ENCODE assay signal across 25 cellular contexts in genomic region chr6:169677096-169677495, GRCh38. TPM values are rescaled to one million over a fixed set of nuclear protein-coding genes. Genes with fewer than 3 reads are reported as not detected.
DNase-seq lines count a peak whose midpoint lies in the region; ATAC-seq, FAIRE-seq and TF ChIP-seq lines count a peak whose summit lies in the region.
"Had no signal": no experiment of that assay in that cellular context is flagged by ENCODE, and none has a peak within 500 bp of the region (broad histone marks: within the 10 kb centered on the region; RNA-seq: fewer than 3 reads in every experiment).

No MANE protein-coding gene starts in this region.

- DNase-seq in right lobe of liver: no peak
- no peak for DNase-seq in HepG2 (ENCODE audit: low spot score)
- DNase-seq in astrocyte (ENCODE audit: low read depth): no peak
- DNase-seq in left lobe of liver (ENCODE audit: low spot score): no peak
- no peak for DNase-seq in GM10266 (ENCODE audit: extremely low spot score)
- no peak for DNase-seq in activated CD4-positive, alpha-beta T cell treated with anti-CD3 and anti-CD28 coated beads for 4 hours
- no peak for DNase-seq in stimulated activated naive B cell treated with anti-CD40 and anti-IgM and Interleukin-4, amounts not matched to agents 10 μg/mL and 1 μg/mL and 100 μg/mL, for 72 hours
- DNase-seq: Caco-2; CD4-positive, alpha-beta memory T cell; DMS 273 treated with DMSO at 0.1 percent for 48 hours; DND-41; NCI-H1092 treated with DMSO at 0.1 percent for 48 hours; NCI-H146; NCI-H2029 treated with DMSO at 0.1 percent for 48 hours; NCI-H226; NCI-H510A treated with DMSO at 0.1 percent for 48 hours; NCI-H748 treated with DMSO at 0.1 percent for 48 hours; SIG-M5 had no signal

- H3K4me3 ChIP-seq in right lobe of liver: no peak overlapping the region
- no peak overlapping the region for H3K4me3 ChIP-seq in HepG2 (replicated peaks in 1 of 3; ENCODE audit: insufficient read depth in 1 of 3, low read depth in 2 of 3, low read length in 3 of 3)
- no peak overlapping the region for H3K4me3 ChIP-seq in astrocyte (ENCODE audit: insufficient read depth, low read depth, low read length)
- H3K4me3 ChIP-seq: BLaER1 treated with 17β-estradiol and CSF1 and Interleukin-3, amounts not matched to agents 10 nM and 100 nM; K562 had no signal

- H3K27ac ChIP-seq in right lobe of liver (no peak overlapping the region), HepG2 (ENCODE audit: extremely low read length, insufficient read depth, low read length) (no peak overlapping the region), astrocyte (ENCODE audit: low read depth, low read length) (no peak overlapping the region)
- H3K27ac ChIP-seq: 22Rv1; BLaER1 treated with 17β-estradiol and CSF1 and Interleukin-3, amounts not matched to agents 10 nM and 100 nM had no signal

- peaks cover 0 to 8% (median 0%) of the 10 kb centered on the region in 4 donors for H3K4me1 ChIP-seq in right lobe of liver
- peaks cover 16% of the 10 kb centered on the region; the same call in 1 of the 2 replicates for H3K4me1 ChIP-seq in HepG2 (ENCODE audit: insufficient read depth, low read length)
- no peaks in the 10 kb centered on the region for H3K4me1 ChIP-seq in astrocyte (ENCODE audit: insufficient read depth, low read length)
- H3K4me1 ChIP-seq: BLaER1 treated with 17β-estradiol and CSF1 and Interleukin-3, amounts not matched to agents 10 nM and 100 nM had no signal

- H3K27me3 Mint-ChIP-seq in astrocyte (ENCODE audit: low read depth, unreplicated experiment): no peaks in the 10 kb centered on the region
- H3K27me3 Mint-ChIP-seq in stimulated activated naive B cell treated with anti-CD40 and anti-IgM and Interleukin-4, amounts not matched to agents 10 μg/mL and 1 μg/mL and 100 μg/mL, for 72 hours: no peaks in the 10 kb centered on the region
- H3K27me3 Mint-ChIP-seq: CD4-positive, alpha-beta memory T cell had no signal

- POLR2A ChIA-PET in HepG2 (lab: Yijun Ruan, JAX): no interaction called here

- no peak overlapping the region for H3K4me3 Mint-ChIP-seq in astrocyte (ENCODE audit: unreplicated experiment)
- H3K4me3 Mint-ChIP-seq in stimulated activated naive B cell treated with anti-CD40 and anti-IgM and Interleukin-4, amounts not matched to agents 10 μg/mL and 1 μg/mL and 100 μg/mL, for 72 hours: no peak overlapping the region
- H3K4me3 Mint-ChIP-seq: CD4-positive, alpha-beta memory T cell had no signal

- peak; percentile 43 to 59 (median 48) for ATAC-seq in right lobe of liver
- no peak for ATAC-seq in HepG2
- peak; percentile 58 for ATAC-seq in left lobe of liver
- no peak for ATAC-seq in HG03469 (IDR thresholded peaks at IDR 0.05; ENCODE audit: unreplicated experiment)
- no peak for ATAC-seq in stimulated activated naive B cell treated with anti-CD40 and anti-IgM and Interleukin-4, amounts not matched to agents 10 μg/mL and 1 μg/mL and 100 μg/mL, for 72 hours (replicated peaks)
- ATAC-seq: K562, SK-N-SH treated with all-trans-retinoic acid at 6 μM for 48 hours had no signal

- peak overlapping the region; percentile 21 for H3K27ac Mint-ChIP-seq in astrocyte (ENCODE audit: unreplicated experiment)
- H3K27ac Mint-ChIP-seq in stimulated activated naive B cell treated with anti-CD40 and anti-IgM and Interleukin-4, amounts not matched to agents 10 μg/mL and 1 μg/mL and 100 μg/mL, for 72 hours: no peak overlapping the region

- TF ChIP-seq EP300 in HepG2 (IDR thresholded peaks at IDR 0.05; ENCODE audit: low read depth in 2 of 2, low read length in 2 of 2) (no peak), HepG2 (CRISPR knock-in tag; IDR thresholded peaks at IDR 0.05; ENCODE audit: borderline replicate concordance) (no peak)

- CTCF ChIA-PET in HepG2 (lab: Yijun Ruan, JAX; ENCODE audit: low intra/inter-chr PET ratio, low total read pairs): no interaction called here

- TF ChIP-seq CTCF in right lobe of liver (IDR thresholded peaks at IDR 0.05) (no peak), HepG2 (CRISPR knock-in tag; IDR thresholded peaks at IDR 0.05) (no peak), astrocyte (IDR thresholded peaks at IDR 0.05; ENCODE audit: insufficient read depth, low read depth, low read length) (no peak), GM10266 (IDR thresholded peaks at IDR 0.05; ENCODE audit: control insufficient read depth, insufficient read depth, low read depth, missing control alignments) (no peak)

- peaks cover 4% of the 10 kb centered on the region for H3K9me3 Mint-ChIP-seq in astrocyte (ENCODE audit: unreplicated experiment)
- H3K9me3 Mint-ChIP-seq in stimulated activated naive B cell treated with anti-CD40 and anti-IgM and Interleukin-4, amounts not matched to agents 10 μg/mL and 1 μg/mL and 100 μg/mL, for 72 hours: peaks cover 9 to 11% of the 10 kb centered on the region in 2 donors

- intact Hi-C loops in right lobe of liver (cut with DNase I) (no loop called here), HepG2 (cut with micrococcal nuclease; ENCODE audit: unreplicated experiment) (no loop called here)

- H3K9me3 ChIP-seq in right lobe of liver (no peaks in the 10 kb centered on the region), HepG2 (ENCODE audit: low read length) (no peaks in the 10 kb centered on the region), astrocyte (ENCODE audit: insufficient read depth, low read depth, low read length) (no peaks in the 10 kb centered on the region)

- no peak overlapping the region for H2AFZ ChIP-seq in HepG2 (ENCODE audit: low read length)
- no peak overlapping the region for H2AFZ ChIP-seq in astrocyte (ENCODE audit: low read depth, low read length)

- WGBS in right lobe of liver (ENCODE audit: insufficient coverage, low coverage, low lambda C conversion rate, missing lambda C conversion rate): 83% methylated on average over 1 of the region's 1 CpG
- 97% methylated on average over 1 of the region's 1 CpG for WGBS in HepG2 (ENCODE audit: low lambda C conversion rate)

- H3K9ac ChIP-seq in HepG2 (ENCODE audit: insufficient read depth, low read depth, low read length): no peak overlapping the region
- H3K9ac ChIP-seq in astrocyte (ENCODE audit: low read length): no peak overlapping the region
- H3K9ac ChIP-seq: BLaER1 treated with 17β-estradiol and CSF1 and Interleukin-3, amounts not matched to agents 10 nM and 100 nM had no signal

- H3K4me2 ChIP-seq in HepG2 (ENCODE audit: low read depth, low read length) (no peak overlapping the region), astrocyte (ENCODE audit: low read length) (no peak overlapping the region)
- H3K4me2 ChIP-seq: BLaER1 treated with 17β-estradiol and CSF1 and Interleukin-3, amounts not matched to agents 10 nM and 100 nM had no signal

- H3K79me2 ChIP-seq in HepG2 (ENCODE audit: insufficient read depth, low read length): no peaks in the 10 kb centered on the region
- H3K79me2 ChIP-seq in astrocyte (ENCODE audit: insufficient read depth, low read length): peaks cover 5% of the 10 kb centered on the region

- FAIRE-seq in HepG2 (lab: Jason Lieb, UNC) (no peak), astrocyte (lab: Jason Lieb, UNC) (no peak)
- FAIRE-seq: G401.6, H54, K562 had no signal

- TF ChIP-seq POLR2A in right lobe of liver (IDR thresholded peaks at IDR 0.05) (no peak), HepG2 (IDR thresholded peaks at IDR 0.05; ENCODE audit: insufficient read depth in 1 of 2, low read depth in 2 of 2, low read length in 2 of 2) (no peak)

- H3K27me3 ChIP-seq in right lobe of liver (no peaks in the 10 kb centered on the region), HepG2 (ENCODE audit: control insufficient read depth in 1 of 2, insufficient read depth in 2 of 2, low read length in 2 of 2) (no peaks in the 10 kb centered on the region), astrocyte (ENCODE audit: insufficient read depth, low read length) (no peaks in the 10 kb centered on the region)
- H3K27me3 ChIP-seq: BLaER1 treated with 17β-estradiol and CSF1 and Interleukin-3, amounts not matched to agents 10 nM and 100 nM had no signal

- peaks cover 30% of the 10 kb centered on the region for H3K36me3 Mint-ChIP-seq in astrocyte (ENCODE audit: low read depth, unreplicated experiment)
- H3K36me3 Mint-ChIP-seq in stimulated activated naive B cell treated with anti-CD40 and anti-IgM and Interleukin-4, amounts not matched to agents 10 μg/mL and 1 μg/mL and 100 μg/mL, for 72 hours: peaks cover 52 to 72% of the 10 kb centered on the region in 2 donors

- no TSS peak for BruUV-seq in HepG2 (replicated peaks; lab: Mats Ljungman, UMichigan)

- in situ Hi-C loops in HepG2 (cut with HindIII; ENCODE audit: extremely low pct_ligation_motif_present, low pct_unique_long_range_greater_than_20kb): loop anchor here (25.0 kb wide), 1 partner anchor 715 kb away; no protein-coding TSS in a partner anchor

- no peaks in the 10 kb centered on the region; the same call in 1 of the 2 replicates for H4K20me1 ChIP-seq in HepG2 (ENCODE audit: insufficient read depth, low read length)
- H4K20me1 ChIP-seq in astrocyte (ENCODE audit: insufficient read depth, low read length): no peaks in the 10 kb centered on the region

- peaks cover 9% of the 10 kb centered on the region for H3K4me1 Mint-ChIP-seq in astrocyte (ENCODE audit: low read depth, unreplicated experiment)
- no peaks in the 10 kb centered on the region for H3K4me1 Mint-ChIP-seq in stimulated activated naive B cell treated with anti-CD40 and anti-IgM and Interleukin-4, amounts not matched to agents 10 μg/mL and 1 μg/mL and 100 μg/mL, for 72 hours

- TF ChIP-seq RAD21 in HepG2 (CRISPR knock-in tag; IDR thresholded peaks at IDR 0.05): no peak

- H3K36me3 ChIP-seq in right lobe of liver (no peaks in the 10 kb centered on the region), HepG2 (replicated peaks in 1 of 2; ENCODE audit: control insufficient read depth in 1 of 2, insufficient read depth in 2 of 2, low read length in 2 of 2) (peaks cover 13 to 39% of the 10 kb centered on the region in 2 experiments), astrocyte (ENCODE audit: insufficient read depth, low read length) (no peaks in the 10 kb centered on the region)

RNA-seq across cellular contexts. Expression of gene WDR27, which starts 24.7 kb away (rescaled TPM):
- total RNA-seq in right lobe of liver (10 to 100 TPM in 5 of 6 experiments, 1 to 10 TPM in 1; 8.2 to 26.8 (median 12.7) TPM), HepG2 (2016; rRNA removed; fragmentation: Illumina TruSeq; extraction: Trizol) (10.0 and 34.1 TPM in 2 replicates), astrocyte (28.7 and 31.2 TPM in 2 replicates), left lobe of liver (19.5 TPM)
- 45.3 and 45.5 TPM in 2 replicates for total RNA-seq in HepG2 (2016; cell fraction: cytosol; rRNA removed; fragmentation: Illumina TruSeq; extraction: Trizol; ENCODE audit: low read depth)
- 9.2 and 32.8 TPM in 2 replicates for total RNA-seq in HepG2 (2016; cell fraction: insoluble cytoplasmic fraction; rRNA removed; fragmentation: Illumina TruSeq; extraction: Trizol)
- 22.5 and 24.3 TPM in 2 replicates for total RNA-seq in HepG2 (2016; cell fraction: membrane; rRNA removed; fragmentation: Illumina TruSeq; extraction: Trizol)
- total RNA-seq in HepG2 (2016; cell fraction: nucleus; rRNA removed; fragmentation: Illumina TruSeq; extraction: Trizol): 87.3 and 93.1 TPM in 2 replicates
- 80.3 and 95.6 TPM in 2 replicates for polyA plus RNA-seq in HepG2 (2011; rRNA removed)
- 17.7 and 20.8 TPM in 2 replicates for polyA plus RNA-seq in HepG2 (2011; cell fraction: cytosol; rRNA removed)
- polyA plus RNA-seq in HepG2 (2011; cell fraction: nucleus; rRNA removed): 789 and 902 TPM in 2 replicates
- polyA plus RNA-seq in HepG2 (2012): 44.5 and 48.4 TPM in 2 replicates
- 0.87 and 1.0 TPM in 2 replicates for polyA plus RNA-seq in HepG2 (2016; cell fraction: cytosol; fragmentation: Illumina TruSeq; extraction: Trizol; ENCODE audit: low read depth)
- polyA plus RNA-seq in HepG2 (2016; cell fraction: insoluble cytoplasmic fraction; fragmentation: Illumina TruSeq; extraction: Trizol; ENCODE audit: low read depth): 5.7 and 6.2 TPM in 2 replicates
- polyA plus RNA-seq in HepG2 (2016; cell fraction: membrane; fragmentation: Illumina TruSeq; extraction: Trizol; ENCODE audit: low read depth): 2.3 TPM in 2 replicates
- polyA plus RNA-seq in HepG2 (2016; cell fraction: nucleus; fragmentation: Illumina TruSeq; extraction: Trizol; ENCODE audit: insufficient read depth, low read depth): 145 and 151 TPM in 2 replicates
- 26.5 and 83.9 TPM in 2 replicates for polyA minus RNA-seq in HepG2 (2011; rRNA and poly(A)+ RNA removed; ENCODE audit: low replicate concordance)
- polyA minus RNA-seq in HepG2 (2011; cell fraction: cytosol; rRNA and poly(A)+ RNA removed): 13.1 and 17.6 TPM in 2 replicates
- polyA minus RNA-seq in HepG2 (2011; cell fraction: nucleus; rRNA and poly(A)+ RNA removed): 330 and 337 TPM in 2 replicates

RNA-seq across cellular contexts. Expression of gene C6orf120, which starts 24.8 kb away (rescaled TPM):
- 10 to 100 TPM; 17.2 to 38.2 (median 22.6) TPM for total RNA-seq in right lobe of liver
- 24.9 and 29.9 TPM in 2 replicates for total RNA-seq in HepG2 (2016; rRNA removed; fragmentation: Illumina TruSeq; extraction: Trizol)
- total RNA-seq in HepG2 (2016; cell fraction: cytosol; rRNA removed; fragmentation: Illumina TruSeq; extraction: Trizol; ENCODE audit: low read depth): 8.5 and 9.9 TPM in 2 replicates
- total RNA-seq in HepG2 (2016; cell fraction: insoluble cytoplasmic fraction; rRNA removed; fragmentation: Illumina TruSeq; extraction: Trizol): 23.9 and 28.1 TPM in 2 replicates
- 29.1 and 33.5 TPM in 2 replicates for total RNA-seq in HepG2 (2016; cell fraction: membrane; rRNA removed; fragmentation: Illumina TruSeq; extraction: Trizol)
- 29.1 and 31.2 TPM in 2 replicates for total RNA-seq in HepG2 (2016; cell fraction: nucleus; rRNA removed; fragmentation: Illumina TruSeq; extraction: Trizol)
- polyA plus RNA-seq in HepG2 (2011; rRNA removed): 21.4 and 21.7 TPM in 2 replicates
- polyA plus RNA-seq in HepG2 (2011; cell fraction: cytosol; rRNA removed): 15.0 and 17.3 TPM in 2 replicates
- polyA plus RNA-seq in HepG2 (2011; cell fraction: nucleus; rRNA removed): 8.2 and 9.1 TPM in 2 replicates
- 31.3 and 32.1 TPM in 2 replicates for polyA plus RNA-seq in HepG2 (2012)
- polyA plus RNA-seq in HepG2 (2016; cell fraction: cytosol; fragmentation: Illumina TruSeq; extraction: Trizol; ENCODE audit: low read depth): 11.4 and 15.3 TPM in 2 replicates
- 31.7 and 32.1 TPM in 2 replicates for polyA plus RNA-seq in HepG2 (2016; cell fraction: insoluble cytoplasmic fraction; fragmentation: Illumina TruSeq; extraction: Trizol; ENCODE audit: low read depth)
- 26.6 and 31.9 TPM in 2 replicates for polyA plus RNA-seq in HepG2 (2016; cell fraction: membrane; fragmentation: Illumina TruSeq; extraction: Trizol; ENCODE audit: low read depth)
- 37.2 and 42.7 TPM in 2 replicates for polyA plus RNA-seq in HepG2 (2016; cell fraction: nucleus; fragmentation: Illumina TruSeq; extraction: Trizol; ENCODE audit: insufficient read depth, low read depth)
- polyA minus RNA-seq in HepG2 (2011; rRNA and poly(A)+ RNA removed; ENCODE audit: low replicate concordance): 3.5 and 28.2 TPM in 2 replicates
- polyA minus RNA-seq in HepG2 (2011; cell fraction: cytosol; rRNA and poly(A)+ RNA removed): 22.5 and 22.8 TPM in 2 replicates
- 18.4 and 18.8 TPM in 2 replicates for polyA minus RNA-seq in HepG2 (2011; cell fraction: nucleus; rRNA and poly(A)+ RNA removed)
- total RNA-seq in astrocyte: 34.6 and 37.7 TPM in 2 replicates
- 18.9 TPM for total RNA-seq in left lobe of liver

RNA-seq across cellular contexts. Expression of gene PHF10, which starts 47.2 kb away (rescaled TPM):
- 10 to 100 TPM; 19.9 to 31.4 (median 25.0) TPM for total RNA-seq in right lobe of liver
- total RNA-seq in HepG2 (2016; rRNA removed; fragmentation: Illumina TruSeq; extraction: Trizol): 42.1 and 58.5 TPM in 2 replicates
- 38.4 and 41.0 TPM in 2 replicates for total RNA-seq in HepG2 (2016; cell fraction: cytosol; rRNA removed; fragmentation: Illumina TruSeq; extraction: Trizol; ENCODE audit: low read depth)
- 39.7 and 57.3 TPM in 2 replicates for total RNA-seq in HepG2 (2016; cell fraction: insoluble cytoplasmic fraction; rRNA removed; fragmentation: Illumina TruSeq; extraction: Trizol)
- 63.2 and 66.3 TPM in 2 replicates for total RNA-seq in HepG2 (2016; cell fraction: membrane; rRNA removed; fragmentation: Illumina TruSeq; extraction: Trizol)
- total RNA-seq in HepG2 (2016; cell fraction: nucleus; rRNA removed; fragmentation: Illumina TruSeq; extraction: Trizol): 70.6 and 78.5 TPM in 2 replicates
- 84.1 and 88.0 TPM in 2 replicates for polyA plus RNA-seq in HepG2 (2011; rRNA removed)
- 28.9 and 50.3 TPM in 2 replicates for polyA plus RNA-seq in HepG2 (2011; cell fraction: cytosol; rRNA removed)
- polyA plus RNA-seq in HepG2 (2011; cell fraction: nucleus; rRNA removed): 115 and 149 TPM in 2 replicates
- polyA plus RNA-seq in HepG2 (2012): 126 and 147 TPM in 2 replicates
- 27.2 and 31.3 TPM in 2 replicates for polyA plus RNA-seq in HepG2 (2016; cell fraction: cytosol; fragmentation: Illumina TruSeq; extraction: Trizol; ENCODE audit: low read depth)
- 105 and 115 TPM in 2 replicates for polyA plus RNA-seq in HepG2 (2016; cell fraction: insoluble cytoplasmic fraction; fragmentation: Illumina TruSeq; extraction: Trizol; ENCODE audit: low read depth)
- polyA plus RNA-seq in HepG2 (2016; cell fraction: membrane; fragmentation: Illumina TruSeq; extraction: Trizol; ENCODE audit: low read depth): 54.1 and 57.5 TPM in 2 replicates
- polyA plus RNA-seq in HepG2 (2016; cell fraction: nucleus; fragmentation: Illumina TruSeq; extraction: Trizol; ENCODE audit: insufficient read depth, low read depth): 176 and 187 TPM in 2 replicates
- 13.6 and 19.1 TPM in 2 replicates for polyA minus RNA-seq in HepG2 (2011; rRNA and poly(A)+ RNA removed; ENCODE audit: low replicate concordance)
- polyA minus RNA-seq in HepG2 (2011; cell fraction: cytosol; rRNA and poly(A)+ RNA removed): 38.1 and 47.9 TPM in 2 replicates
- 131 and 155 TPM in 2 replicates for polyA minus RNA-seq in HepG2 (2011; cell fraction: nucleus; rRNA and poly(A)+ RNA removed)
- total RNA-seq in astrocyte: 28.6 and 30.9 TPM in 2 replicates
- 19.6 TPM for total RNA-seq in left lobe of liver

Comparison
In these comparisons a context has a peak if more than half of its experiments do, and no peak if none do; other contexts are left out.
1. ATAC-seq: peak in right lobe of liver (4 of 4) and left lobe of liver (single experiment); none in HepG2 (single experiment), HG03469 (single experiment) and stimulated activated naive B cell treated with anti-CD40 and anti-IgM and Interleukin-4, amounts not matched to agents 10 μg/mL and 1 μg/mL and 100 μg/mL, for 72 hours (0 of 2).